8 cellular contexts compared by ENCODE assay signal in genomic region chr12:70365398-70365647, GRCh38. TPM values are rescaled to one million over a fixed set of nuclear protein-coding genes. Genes with fewer than 3 reads are reported as not detected.
DNase-seq lines count a peak whose midpoint lies in the region; ATAC-seq and TF ChIP-seq lines count a peak whose summit lies in the region.

No MANE protein-coding gene starts in this region.

- DNase-seq in SJCRH30, result no peak
- no peak for DNase-seq in fibroblast of mammary gland (ENCODE audit: low read depth)
- DNase-seq in mucosa of descending colon, result no peak
- no peak for DNase-seq in Kasumi-1 (lab: John Stamatoyannopoulos, UW)
- DNase-seq in stimulated activated CD4-positive, alpha-beta T cell treated with anti-CD3 and anti-CD28 coated beads, Interleukin-4, amount 100 ng/mL, for 24 hours, result no peak

- H3K9me3 ChIP-seq in SJCRH30 (replicated peaks) (no peaks in the 10 kb centered on the region), mucosa of descending colon (no peaks in the 10 kb centered on the region)

- no peaks in the 10 kb centered on the region for H3K27me3 ChIP-seq in SJCRH30
- H3K27me3 ChIP-seq in rectal smooth muscle tissue (ENCODE audit: control insufficient read depth, insufficient read depth, low read length), result peaks cover 12% of the 10 kb centered on the region

- H3K4me3 ChIP-seq in GM08714 (ENCODE audit: low read length) (peak overlapping the region; percentile 70; the same call in 1 of the 2 replicates), SJCRH30 (peak overlapping the region; percentile 73), fibroblast of mammary gland (ENCODE audit: control insufficient read depth, low read depth, low read length) (peak overlapping the region; percentile 33), rectal smooth muscle tissue (ENCODE audit: low read length) (peak overlapping the region; percentile 75), mucosa of descending colon (no peak overlapping the region)

- H3K4me1 ChIP-seq in SJCRH30 (peaks cover 11% of the 10 kb centered on the region; the same call in 1 of the 2 replicates), rectal smooth muscle tissue (ENCODE audit: control insufficient read depth, insufficient read depth, low read length) (no peaks in the 10 kb centered on the region), mucosa of descending colon (ENCODE audit: low read depth) (peaks cover 14% of the 10 kb centered on the region)

- H3K9ac ChIP-seq in rectal smooth muscle tissue (ENCODE audit: low read length), result no peak overlapping the region

- intact Hi-C loops in mucosa of descending colon (cut with DNase I, micrococcal nuclease), result loop anchor here in 1 of 2 donors (10.0 kb wide), 1 partner anchor 121 kb away; the partner anchor contains the start of gene CNOT2

- H3K27ac ChIP-seq in SJCRH30, result no peak overlapping the region
- no peak overlapping the region for H3K27ac ChIP-seq in rectal smooth muscle tissue (ENCODE audit: low read depth, low read length)

- ATAC-seq in HG03159 (IDR thresholded peaks at IDR 0.05; ENCODE audit: unreplicated experiment), result no peak
- no peak for ATAC-seq in mucosa of descending colon

- H3K36me3 ChIP-seq in SJCRH30 (no peaks in the 10 kb centered on the region; the same call in 1 of the 2 replicates), rectal smooth muscle tissue (ENCODE audit: control insufficient read depth, insufficient read depth, low read length) (no peaks in the 10 kb centered on the region), mucosa of descending colon (ENCODE audit: low read depth) (no peaks in the 10 kb centered on the region)

- TF ChIP-seq CTCF in fibroblast of mammary gland (conservative IDR thresholded peaks at IDR 0.05; ENCODE audit: control insufficient read depth, insufficient read depth, low read depth, low read length) (no peak), mucosa of descending colon (IDR thresholded peaks at IDR 0.05) (no peak)

RNA-seq across cellular contexts. Expression of gene KCNMB4, which starts 0.8 kb away (rescaled TPM):
- 4.1 and 4.3 TPM in 2 replicates for total RNA-seq in SJCRH30 (2014; rRNA removed; shearing (Covaris generic))
- total RNA-seq in mucosa of descending colon, result 1 to 10 TPM in 2 of 3 donors, under 1 TPM in 1; 0.52 to 7.4 (median 1.0) TPM
